Comparison of ENCODE assay signal across 9 cellular contexts in the genomic region with DNA sequence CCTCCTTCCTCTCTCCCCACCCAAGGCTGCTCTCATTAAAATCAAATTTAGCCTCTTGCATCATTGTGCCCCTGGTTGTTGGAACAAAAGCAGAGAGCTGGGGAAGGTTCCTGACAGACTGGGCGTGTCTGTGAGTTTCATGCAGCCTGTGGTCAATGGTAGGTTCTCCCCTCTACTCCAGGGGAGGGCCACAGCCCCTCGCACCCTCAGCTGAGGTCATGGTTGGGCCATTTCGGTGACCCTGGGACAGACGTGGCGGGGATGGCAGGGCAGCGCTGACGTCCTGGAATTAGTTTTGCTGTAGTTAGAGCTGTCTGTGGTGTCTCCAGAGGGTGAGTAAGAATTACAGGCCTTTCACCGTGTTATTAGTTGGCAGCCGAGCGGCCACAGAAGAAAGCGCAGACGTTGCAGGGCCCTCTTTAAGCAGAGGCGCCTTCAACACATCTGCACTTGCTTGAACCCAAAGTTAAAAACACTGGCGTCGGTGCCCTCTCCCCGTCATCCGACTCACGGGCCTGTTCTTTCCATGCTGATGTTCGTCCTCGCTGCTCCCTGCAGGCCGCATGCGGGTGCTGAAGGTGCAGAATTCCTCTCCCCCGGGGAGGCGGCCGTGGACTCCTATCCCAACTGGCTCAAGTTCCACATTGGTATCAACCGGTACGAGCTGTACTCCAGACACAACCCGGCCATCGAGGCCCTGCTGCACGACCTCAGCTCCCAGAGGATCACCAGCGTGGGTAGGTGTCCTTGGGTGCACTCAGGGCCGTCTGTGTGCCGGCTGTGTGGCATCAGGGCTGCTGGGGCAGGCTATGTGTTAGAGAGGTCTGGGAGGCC. TPM values are rescaled to one million over a fixed set of nuclear protein-coding genes. Genes with fewer than 3 reads are reported as not detected.
DNase-seq lines count a peak whose midpoint lies in the region; ATAC-seq and TF ChIP-seq lines count a peak whose summit lies in the region.
"Had no signal": no experiment of that assay in that cellular context is flagged by ENCODE, and none has a peak within 500 bp of the region (broad histone marks: within the 10 kb centered on the region; RNA-seq: fewer than 3 reads in every experiment).

No MANE protein-coding gene starts in this region.

- H4K20me1 ChIP-seq in PC-9 (ENCODE audit: insufficient read depth) (no peaks in the 10 kb centered on the region; the same call in 1 of the 2 replicates), fibroblast of lung (ENCODE audit: control insufficient read depth, extremely low read depth, insufficient read depth, low read length) (peaks cover 4% of the 10 kb centered on the region)

- H3K4me1 Mint-ChIP-seq in CD8-positive, alpha-beta T cell (ENCODE audit: low read depth), result peaks cover 3% of the 10 kb centered on the region
- peaks cover 0 to 3% of the 10 kb centered on the region in 2 donors for H3K4me1 Mint-ChIP-seq in stimulated activated naive B cell treated with anti-CD40 and anti-IgM and Interleukin-4, amounts not matched to agents 10 μg/mL and 1 μg/mL and 100 μg/mL, for 72 hours

- no peak overlapping the region for H3K27ac ChIP-seq in CD8-positive, alpha-beta T cell (ENCODE audit: low read depth, low read length)
- H3K27ac ChIP-seq in PC-9 (peak overlapping the region; percentile 62), fibroblast of lung (ENCODE audit: insufficient read depth, low read length) (peak overlapping the region; percentile 69), ovary (peak overlapping the region in 1 of 2 donors; percentile 10)

- peaks cover 17% of the 10 kb centered on the region for H3F3A ChIP-seq in PC-9 (ENCODE audit: insufficient read depth, low read depth)

- peaks cover 26% of the 10 kb centered on the region for H3K27me3 Mint-ChIP-seq in CD8-positive, alpha-beta T cell (ENCODE audit: low read depth)
- peaks cover 41 to 44% of the 10 kb centered on the region in 2 donors for H3K27me3 Mint-ChIP-seq in stimulated activated naive B cell treated with anti-CD40 and anti-IgM and Interleukin-4, amounts not matched to agents 10 μg/mL and 1 μg/mL and 100 μg/mL, for 72 hours

- no peak for ATAC-seq in CD8-positive, alpha-beta T cell
- no peak for ATAC-seq in HG03460 (IDR thresholded peaks at IDR 0.05; ENCODE audit: unreplicated experiment)
- ATAC-seq in stimulated activated naive B cell treated with anti-CD40 and anti-IgM and Interleukin-4, amounts not matched to agents 10 μg/mL and 1 μg/mL and 100 μg/mL, for 72 hours (replicated peaks), result no peak

- peaks cover 6% of the 10 kb centered on the region for H3K27me3 ChIP-seq in CD8-positive, alpha-beta T cell (ENCODE audit: insufficient read depth, low read length)
- H3K27me3 ChIP-seq in PC-9 (ENCODE audit: insufficient read depth, low read depth) (no peaks in the 10 kb centered on the region), fibroblast of lung (ENCODE audit: control insufficient read depth, insufficient read depth, low read length) (no peaks in the 10 kb centered on the region), ovary (no peaks in the 10 kb centered on the region)

- H3K4me3 ChIP-seq in CD8-positive, alpha-beta T cell (ENCODE audit: low read depth, low read length), result no peak overlapping the region
- peak overlapping the region; percentile 58 for H3K4me3 ChIP-seq in PC-9
- peak overlapping the region; percentile 72 to 90 (median 88) for H3K4me3 ChIP-seq in fibroblast of lung (replicated peaks in 1 of 4; ENCODE audit: control extremely low read depth in 1 of 4, insufficient read depth in 1 of 4, low read depth in 3 of 4, low read length in 4 of 4)
- H3K4me3 ChIP-seq in ovary, result peak overlapping the region; percentile 50

- peak overlapping the region; percentile 5 for H3K4me3 Mint-ChIP-seq in CD8-positive, alpha-beta T cell
- H3K4me3 Mint-ChIP-seq in stimulated activated naive B cell treated with anti-CD40 and anti-IgM and Interleukin-4, amounts not matched to agents 10 μg/mL and 1 μg/mL and 100 μg/mL, for 72 hours, result no peak overlapping the region
- H3K4me3 Mint-ChIP-seq: activated B cell treated with CpG ODN at 0.5 μM for 24 hours had no signal

- no peaks in the 10 kb centered on the region for H3K4me1 ChIP-seq in CD8-positive, alpha-beta T cell (ENCODE audit: insufficient read depth, low read length)
- H3K4me1 ChIP-seq in PC-9 (replicated peaks; ENCODE audit: insufficient read depth), result peaks cover 22% of the 10 kb centered on the region
- H3K4me1 ChIP-seq in fibroblast of lung (ENCODE audit: control insufficient read depth, extremely low read depth, insufficient read depth, low read length), result peaks cover 14% of the 10 kb centered on the region
- H3K4me1 ChIP-seq in ovary (ENCODE audit: insufficient read depth), result peaks cover 15% of the 10 kb centered on the region

- H3K4me2 ChIP-seq in PC-9 (peak overlapping the region; percentile 83), fibroblast of lung (ENCODE audit: extremely low read depth, insufficient read depth, low read length) (peak overlapping the region; percentile 60)

- no peaks in the 10 kb centered on the region for H3K9me3 Mint-ChIP-seq in CD8-positive, alpha-beta T cell
- no peaks in the 10 kb centered on the region for H3K9me3 Mint-ChIP-seq in stimulated activated naive B cell treated with anti-CD40 and anti-IgM and Interleukin-4, amounts not matched to agents 10 μg/mL and 1 μg/mL and 100 μg/mL, for 72 hours
- H3K9me3 Mint-ChIP-seq: activated B cell treated with CpG ODN at 0.5 μM for 24 hours had no signal

- H3K79me2 ChIP-seq in PC-9 (ENCODE audit: low read depth) (peaks cover 18% of the 10 kb centered on the region; the same call in 1 of the 2 replicates), fibroblast of lung (ENCODE audit: control insufficient read depth, insufficient read depth, low read length) (peaks cover 68% of the 10 kb centered on the region)

- peak overlapping the region; percentile 74 for H3K9ac ChIP-seq in fibroblast of lung (ENCODE audit: insufficient read depth, low read length)

- no peak for DNase-seq in CD8-positive, alpha-beta T cell
- no peak for DNase-seq in PC-9
- peak; percentile 63 to 71 for DNase-seq in fibroblast of lung (ENCODE audit: low read depth in 2 of 2)
- no peak for DNase-seq in ovary
- DNase-seq in SHP77 (lab: John Stamatoyannopoulos, UW), result no peak
- no peak for DNase-seq in stimulated activated naive B cell treated with anti-CD40 and anti-IgM and Interleukin-4, amounts not matched to agents 10 μg/mL and 1 μg/mL and 100 μg/mL, for 72 hours
- no peak for DNase-seq in NCI-H1048 (lab: John Stamatoyannopoulos, UW)
- DNase-seq: activated B cell treated with CpG ODN at 0.5 μM for 24 hours had no signal

- 69 to 78% (median 69%) methylated on average over 33 of the region's 33 CpGs for WGBS in ovary, 3 donors

- H3K9me2 ChIP-seq in PC-9 (ENCODE audit: insufficient read depth), result no peaks in the 10 kb centered on the region

- intact Hi-C loops in CD8-positive, alpha-beta T cell (cut with DNase I, micrococcal nuclease), result no loop called here
- intact Hi-C loops in PC-9 (cut with micrococcal nuclease; ENCODE audit: unreplicated experiment) (loop anchor here (5.0 kb wide), 1 partner anchor 47 kb away; no protein-coding TSS in a partner anchor), ovary (cut with DNase I) (loop anchor here in 1 of 4 donors (5.0 kb wide), 1 partner anchor 48 kb away; no protein-coding TSS in a partner anchor)

- CTCF ChIA-PET in CD8-positive, alpha-beta T cell (lab: Charles Lee), result no interaction called here
- CTCF ChIA-PET in PC-9 (lab: Charles Lee), result no interaction called here

- no TSS peak for BruUV-seq in PC-9 (replicated peaks; lab: Mats Ljungman, UMichigan)

- POLR2A ChIA-PET in CD8-positive, alpha-beta T cell (lab: Charles Lee), result no interaction called here
- POLR2A ChIA-PET in PC-9 (lab: Charles Lee; ENCODE audit: unreplicated experiment), result interaction anchor here (0.9 to 1.1 kb wide), 2 partner anchors 42 to 46 kb away, joined by 3 to 7 read pairs; no protein-coding TSS in a partner anchor

- H3K36me3 ChIP-seq in CD8-positive, alpha-beta T cell (ENCODE audit: insufficient read depth, low read length), result no peaks in the 10 kb centered on the region
- H3K36me3 ChIP-seq in PC-9 (ENCODE audit: low read depth), result no peaks in the 10 kb centered on the region
- peaks cover 37% of the 10 kb centered on the region for H3K36me3 ChIP-seq in fibroblast of lung (ENCODE audit: control insufficient read depth, insufficient read depth, low read length)
- H3K36me3 ChIP-seq in ovary, result no peaks in the 10 kb centered on the region

- H3K27ac Mint-ChIP-seq in CD8-positive, alpha-beta T cell, result no peak overlapping the region
- no peak overlapping the region for H3K27ac Mint-ChIP-seq in stimulated activated naive B cell treated with anti-CD40 and anti-IgM and Interleukin-4, amounts not matched to agents 10 μg/mL and 1 μg/mL and 100 μg/mL, for 72 hours
- H3K27ac Mint-ChIP-seq: activated B cell treated with CpG ODN at 0.5 μM for 24 hours had no signal

- no peaks in the 10 kb centered on the region for H3K9me3 ChIP-seq in CD8-positive, alpha-beta T cell (ENCODE audit: low read length)
- H3K9me3 ChIP-seq in PC-9 (ENCODE audit: insufficient read depth, low read depth), result no peaks in the 10 kb centered on the region
- H3K9me3 ChIP-seq in fibroblast of lung (ENCODE audit: control insufficient read depth, insufficient read depth, low read depth, low read length), result no peaks in the 10 kb centered on the region
- H3K9me3 ChIP-seq in ovary, result no peaks in the 10 kb centered on the region

- H3K36me3 Mint-ChIP-seq in CD8-positive, alpha-beta T cell, result no peaks in the 10 kb centered on the region
- H3K36me3 Mint-ChIP-seq in stimulated activated naive B cell treated with anti-CD40 and anti-IgM and Interleukin-4, amounts not matched to agents 10 μg/mL and 1 μg/mL and 100 μg/mL, for 72 hours, result no peaks in the 10 kb centered on the region

- no peak for TF ChIP-seq POLR2A in ovary (IDR thresholded peaks at IDR 0.05)

- no peak for TF ChIP-seq CTCF in CD8-positive, alpha-beta T cell (IDR thresholded peaks at IDR 0.05)
- TF ChIP-seq CTCF in PC-9 (conservative IDR thresholded peaks at IDR 0.05) (no peak), fibroblast of lung (conservative IDR thresholded peaks at IDR 0.05 in 1 of 2, IDR thresholded peaks at IDR 0.05 in 1 of 2; ENCODE audit: low read depth in 1 of 2, low read length in 2 of 2) (no peak), ovary (IDR thresholded peaks at IDR 0.05) (no peak)

- no peak for TF ChIP-seq EP300 in ovary (IDR thresholded peaks at IDR 0.05)

- H2AFZ ChIP-seq in PC-9 (peak overlapping the region; percentile 83), fibroblast of lung (ENCODE audit: low read length) (no peak overlapping the region)

RNA-seq across cellular contexts. Expression of gene FAM20C, which starts 2.8 kb away (rescaled TPM):
- under 1 TPM; 0.14 to 0.39 TPM for total RNA-seq in CD8-positive, alpha-beta T cell
- 31.0 and 34.0 TPM in 2 replicates for total RNA-seq in PC-9 (2021)
- 52.9 and 70.7 TPM in 2 replicates for total RNA-seq in fibroblast of lung
- polyA plus RNA-seq in fibroblast of lung, result 31.8 and 49.8 TPM in 2 replicates
- 63.2 and 98.4 TPM in 2 replicates for polyA plus RNA-seq in fibroblast of lung (2012)
- polyA minus RNA-seq in fibroblast of lung (ENCODE audit: low replicate concordance), result 34.0 and 76.6 TPM in 2 replicates
- total RNA-seq in ovary, result 10 to 100 TPM; 20.5 to 80.4 (median 47.4) TPM
- 10 to 100 TPM in 1 of 2 donors, 1 to 10 TPM in 1; 6.2 to 28.9 TPM for polyA plus RNA-seq in ovary

Comparison
In these comparisons a context has a peak if more than half of its experiments do, and no peak if none do; other contexts are left out.
1. DNase-seq: peak in fibroblast of lung (2 of 2); none in CD8-positive, alpha-beta T cell (0 of 7), PC-9 (0 of 2), ovary (0 of 5), SHP77 (0 of 2), stimulated activated naive B cell treated with anti-CD40 and anti-IgM and Interleukin-4, amounts not matched to agents 10 μg/mL and 1 μg/mL and 100 μg/mL, for 72 hours (single experiment) and NCI-H1048 (single experiment).
2. RNA of gene FAM20C, which starts 2.8 kb away (total RNA-seq): 52.9 to 70.7 TPM in fibroblast of lung, 20.5 to 80.4 TPM in ovary and 31.0 to 34.0 TPM in PC-9; 0.14 to 0.39 TPM in CD8-positive, alpha-beta T cell; every median in the first group is over 10 times any median in the second.